9 cellular contexts compared by ENCODE assay signal in genomic region chr10:117168135-117168674, GRCh38. TPM values are rescaled to one million over a fixed set of nuclear protein-coding genes. Genes with fewer than 3 reads are reported as not detected.
A peak's percentile ranks its signal among the peaks of the same experiment; 100 is the strongest.
DNase-seq lines count a peak whose midpoint lies in the region; ATAC-seq, FAIRE-seq and TF ChIP-seq lines count a peak whose summit lies in the region.
"Had no signal": no experiment of that assay in that cellular context is flagged by ENCODE, and none has a peak within 500 bp of the region (broad histone marks: within the 10 kb centered on the region; RNA-seq: fewer than 3 reads in every experiment).

No MANE protein-coding gene starts in this region.

- H3K4me1 ChIP-seq in hepatocyte (ENCODE audit: insufficient read depth) (peaks cover 25% of the 10 kb centered on the region), sigmoid colon (peaks cover 0 to 46% (median 32%) of the 10 kb centered on the region in 4 donors)

- peak; percentile 67 for DNase-seq in D721Med (ENCODE audit: insufficient read length, low spot score)
- peak; percentile 53 for DNase-seq in HT-29 (ENCODE audit: low spot score)
- peak; percentile 36 to 59 (median 49) for DNase-seq in T-helper 1 cell
- peak in 42 of 58 donors; percentile 9 to 69 (median 36) for DNase-seq in anterior cingulate cortex (lab: John Stamatoyannopoulos, UW)
- peak; percentile 84 for DNase-seq in hepatocyte (ENCODE audit: low spot score)
- DNase-seq in sigmoid colon = peak; percentile 69
- DNase-seq in NCI-H1048 (lab: John Stamatoyannopoulos, UW) = no peak

- TF ChIP-seq POLR2A in sigmoid colon (IDR thresholded peaks at IDR 0.05) = no peak

- H3K9me2 ChIP-seq in hepatocyte (replicated peaks; ENCODE audit: insufficient read depth) = no peaks in the 10 kb centered on the region

- ATAC-seq in GM21390 (IDR thresholded peaks at IDR 0.05; ENCODE audit: unreplicated experiment) = peak; percentile 95

- no peak for TF ChIP-seq EP300 in sigmoid colon (IDR thresholded peaks at IDR 0.05)

- no peaks in the 10 kb centered on the region for H3K9me3 ChIP-seq in hepatocyte (ENCODE audit: low read depth)
- H3K9me3 ChIP-seq in sigmoid colon = no peaks in the 10 kb centered on the region

- no peaks in the 10 kb centered on the region for H3K79me2 ChIP-seq in hepatocyte

- H3K4me2 ChIP-seq in hepatocyte = peak overlapping the region; percentile 81

- H3K4me3 ChIP-seq in hepatocyte (no peak overlapping the region), sigmoid colon (peak overlapping the region in 2 of 4 donors; percentile 14 to 28)

- H2AFZ ChIP-seq in hepatocyte = peak overlapping the region; percentile 74

- TF ChIP-seq CTCF in D721Med (IDR thresholded peaks at IDR 0.05; ENCODE audit: insufficient read depth, missing control alignments) (peak; percentile 65), hepatocyte (IDR thresholded peaks at IDR 0.05; ENCODE audit: poor library complexity) (peak; percentile 90), sigmoid colon (IDR thresholded peaks at IDR 0.05) (peak; percentile 46 to 91 (median 63))

- H3K36me3 ChIP-seq in hepatocyte (replicated peaks; ENCODE audit: insufficient read depth, low read depth) (no peaks in the 10 kb centered on the region), sigmoid colon (no peaks in the 10 kb centered on the region)

- H3K27me3 ChIP-seq in hepatocyte = peaks cover 98% of the 10 kb centered on the region
- peaks cover 57 to 100% (median 82%) of the 10 kb centered on the region in 3 donors for H3K27me3 ChIP-seq in sigmoid colon

- intact Hi-C loops in sigmoid colon (cut with DNase I) = loop anchor here (5.0 kb wide), 1 partner anchor 486 kb away; no protein-coding TSS in a partner anchor

- H4K20me1 ChIP-seq in hepatocyte (ENCODE audit: insufficient read depth, poor library complexity, severe bottlenecking) = no peaks in the 10 kb centered on the region

- FAIRE-seq in D721Med (lab: Jason Lieb, UNC) = no peak
- FAIRE-seq: colon had no signal

- WGBS in hepatocyte (ENCODE audit: low lambda C conversion rate, missing lambda C conversion rate) = 4% methylated on average over 43 of the region's 49 CpGs
- WGBS in sigmoid colon, 2 donors = 1 to 2% methylated on average over 49 of the region's 49 CpGs

- H3K27ac ChIP-seq in hepatocyte (no peak overlapping the region), sigmoid colon (no peak overlapping the region)

RNA-seq across cellular contexts. Expression of gene KCNK18, which starts 29.1 kb away (rescaled TPM):
- total RNA-seq in HT-29 (2014; rRNA removed; shearing (Covaris generic)) = not detected in 2 replicates
- total RNA-seq in hepatocyte = not detected in 2 replicates
- not detected in 2 replicates for polyA plus RNA-seq in hepatocyte
- total RNA-seq in sigmoid colon = not detected
- polyA plus RNA-seq in sigmoid colon = not detected

RNA-seq across cellular contexts. Expression of gene VAX1, which starts 30.1 kb away (rescaled TPM):
- total RNA-seq in HT-29 (2014; rRNA removed; shearing (Covaris generic)) = not detected in 2 replicates
- total RNA-seq in hepatocyte (not detected in 2 replicates), sigmoid colon (not detected)
- polyA plus RNA-seq in hepatocyte (not detected in 2 replicates), sigmoid colon (not detected)
